ENCODE assay signal across 8 cellular contexts in the genomic region with DNA sequence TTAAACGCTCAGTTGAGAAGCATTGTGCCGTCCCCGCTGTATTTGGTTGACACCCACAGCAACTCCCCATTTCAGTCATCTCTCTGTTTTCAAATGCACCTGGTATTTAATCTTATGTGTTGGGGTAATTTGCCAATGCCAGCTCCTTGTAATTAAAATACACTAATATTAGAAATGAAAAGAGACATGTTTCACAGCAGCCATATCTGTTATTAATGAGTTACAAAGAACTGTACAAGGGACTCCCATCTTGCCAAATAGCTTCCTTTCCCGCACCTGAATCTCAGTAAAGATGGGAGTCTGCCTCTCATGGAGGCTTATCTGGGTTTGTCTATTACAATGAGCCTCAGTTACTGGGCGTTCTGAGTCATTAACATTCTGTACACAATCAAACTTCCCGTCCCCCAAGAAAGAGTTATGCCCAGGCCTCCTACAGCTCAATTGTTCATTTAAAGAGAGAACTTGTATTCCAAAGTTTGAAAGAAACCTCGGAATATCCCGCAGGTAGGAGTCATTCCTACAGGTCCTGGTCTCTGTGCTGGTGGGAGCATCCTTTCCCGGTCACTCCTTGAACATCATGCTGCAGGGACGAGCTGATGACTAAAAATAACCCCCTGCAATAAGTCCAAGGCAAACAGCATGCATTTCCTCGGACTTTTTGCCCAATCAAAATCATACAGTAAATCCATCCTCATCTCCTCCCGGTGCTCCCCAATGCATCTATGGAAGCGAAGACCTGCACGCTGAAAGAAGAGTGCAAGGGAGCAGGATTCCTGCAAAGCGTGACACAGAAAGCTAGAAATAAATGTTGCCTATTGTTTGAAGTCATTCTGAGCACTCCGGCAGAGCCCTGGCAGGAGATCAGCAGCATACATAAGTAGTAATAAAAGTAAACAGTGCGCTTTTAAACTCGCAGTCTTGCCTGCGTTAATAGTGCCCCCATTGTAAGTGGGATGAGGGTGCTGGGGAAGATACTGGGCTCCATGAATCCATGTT. TPM values are rescaled to one million over a fixed set of nuclear protein-coding genes. Genes with fewer than 3 reads are reported as not detected.
A peak's percentile ranks its signal among the peaks of the same experiment; 100 is the strongest.
DNase-seq lines count a peak whose midpoint lies in the region.
"Had no signal": no experiment of that assay in that cellular context is flagged by ENCODE, and none has a peak within 500 bp of the region (broad histone marks: within the 10 kb centered on the region; RNA-seq: fewer than 3 reads in every experiment).

No MANE protein-coding gene starts in this region.

- H3K4me1 ChIP-seq in HUES64 (ENCODE audit: insufficient read depth, low read length) (peaks cover 17% of the 10 kb centered on the region), iPS-20b (ENCODE audit: insufficient read depth, low read length) (peaks cover 11% of the 10 kb centered on the region; the same call in 1 of the 2 replicates), skeletal muscle tissue (ENCODE audit: control insufficient read depth in 3 of 3, insufficient read depth in 3 of 3, low read length in 3 of 3) (peaks cover 5 to 10% (median 6%) of the 10 kb centered on the region in 3 donors)

- DNase-seq in astrocyte of the hippocampus (ENCODE audit: low read depth, low spot score) (peak; percentile 46), SIG-M5 treated with dmso at 0.1 percent for 504 hours (lab: John Stamatoyannopoulos, UW; ENCODE audit: unreplicated experiment) (no peak), T-helper 9 cell (no peak), GDM1 (lab: John Stamatoyannopoulos, UW) (no peak)
- DNase-seq: activated CD8-positive, alpha-beta memory T cell treated with anti-CD3 and anti-CD28 coated beads, Interleukin-2, amount 10 ng/mL, durations not matched to agents 7 days and 5 days had no signal

- 77% methylated on average over 19 of the region's 19 CpGs for WGBS in HUES64

- H3K27ac ChIP-seq in HUES64 (ENCODE audit: low read depth, low read length) (no peak overlapping the region), iPS-20b (ENCODE audit: low read length) (no peak overlapping the region), skeletal muscle tissue (ENCODE audit: low read depth, low read length) (no peak overlapping the region)

- H3K9me3 ChIP-seq in HUES64 (ENCODE audit: insufficient read depth, low read depth, low read length) (no peaks in the 10 kb centered on the region), iPS-20b (ENCODE audit: insufficient read depth, low read depth, low read length) (no peaks in the 10 kb centered on the region), skeletal muscle tissue (ENCODE audit: control insufficient read depth in 3 of 3, low read length in 3 of 3) (no peaks in the 10 kb centered on the region)

- H3K36me3 ChIP-seq in HUES64 (ENCODE audit: insufficient read depth, low read length) = no peaks in the 10 kb centered on the region
- H3K36me3 ChIP-seq in iPS-20b (ENCODE audit: insufficient read depth, low read depth, low read length) = no peaks in the 10 kb centered on the region
- no peaks in the 10 kb centered on the region for H3K36me3 ChIP-seq in skeletal muscle tissue (ENCODE audit: control insufficient read depth in 3 of 3, insufficient read depth in 3 of 3, low read length in 3 of 3)

- H3K4me3 ChIP-seq in HUES64 (ENCODE audit: low read length) (peak overlapping the region; percentile 51), iPS-20b (ENCODE audit: low read length) (peak overlapping the region; percentile 69), skeletal muscle tissue (ENCODE audit: low read length in 3 of 3) (peak overlapping the region; percentile 3 to 60 (median 52))

- 0 out of 2 replicates have a peak overlapping the region, but pooled peaks have one; percentile 59 for H3K9ac ChIP-seq in HUES64 (ENCODE audit: low read depth, low read length)
- H3K9ac ChIP-seq in iPS-20b (ENCODE audit: low read depth, low read length) = peak overlapping the region; percentile 51; the same call in 1 of the 2 replicates
- H3K9ac ChIP-seq in skeletal muscle tissue (ENCODE audit: low read depth in 1 of 3, low read length in 3 of 3) = peak overlapping the region in 1 of 3 donors; percentile 40

- peaks cover 19% of the 10 kb centered on the region for H3K27me3 ChIP-seq in HUES64 (ENCODE audit: insufficient read depth, low read length)
- H3K27me3 ChIP-seq in iPS-20b (ENCODE audit: insufficient read depth, low read length) = peaks cover 36% of the 10 kb centered on the region
- peaks cover 0 to 35% (median 2%) of the 10 kb centered on the region in 3 donors for H3K27me3 ChIP-seq in skeletal muscle tissue (ENCODE audit: control insufficient read depth in 3 of 3, insufficient read depth in 3 of 3, low read length in 3 of 3)

RNA-seq across cellular contexts. Expression of a gene that starts 0.9 kb away (rescaled TPM):
- 0.60 TPM for polyA plus RNA-seq in HUES64 (2013, experiment 1 of 2)
- 0.76 TPM for polyA plus RNA-seq in HUES64 (2013, experiment 2 of 2)
- total RNA-seq in skeletal muscle tissue = 2.1 TPM
- total RNA-seq: activated CD8-positive, alpha-beta memory T cell treated with anti-CD3 and anti-CD28 coated beads, Interleukin-2, amount 10 ng/mL, durations not matched to agents 7 days and 5 days had no signal
